ENCODE assay signal across 8 cellular contexts in genomic region chr1:157969693-157970485, GRCh38. TPM values are rescaled to one million over a fixed set of nuclear protein-coding genes. Genes with fewer than 3 reads are reported as not detected.
DNase-seq lines count a peak whose midpoint lies in the region; ATAC-seq and TF ChIP-seq lines count a peak whose summit lies in the region.

No MANE protein-coding gene starts in this region.

- peak overlapping the region; percentile 73 for H3K27ac ChIP-seq in colonic mucosa
- peak overlapping the region; percentile 99 for H3K27ac ChIP-seq in mesenchymal stem cell (ENCODE audit: low read length, poor library complexity, severe bottlenecking)

- H3K18ac ChIP-seq in mesenchymal stem cell (ENCODE audit: low read depth in 1 of 2, low read length in 2 of 2): no peak overlapping the region

- H3K79me1 ChIP-seq in mesenchymal stem cell (replicated peaks; ENCODE audit: low read length, poor library complexity, severe bottlenecking): peaks cover 4% of the 10 kb centered on the region

- H3K27me3 ChIP-seq in colonic mucosa (no peaks in the 10 kb centered on the region), mesenchymal stem cell (ENCODE audit: control insufficient read depth in 1 of 2, insufficient read depth in 1 of 2, low read length in 2 of 2) (no peaks in the 10 kb centered on the region)

- CTCF ChIA-PET in activated naive CD4-positive, alpha-beta T cell treated with anti-CD3 and anti-CD28 coated beads for 36 hours (lab: Charles Lee): interaction anchor here (0.8 to 3.5 kb wide), 9 partner anchors 10 to 164 kb away, joined by 3 to 29 read pairs (median 3); no protein-coding TSS in a partner anchor
- CTCF ChIA-PET in activated naive CD4-positive, alpha-beta T cell treated with anti-CD3 and anti-CD28 coated beads, Interleukin-2, amount 10 ng/mL, durations not matched to agents 7 days and 5 days (lab: Charles Lee): interaction anchor here (1.3 to 3.5 kb wide), 4 partner anchors 14 to 155 kb away, joined by 4 to 21 read pairs (median 9); no protein-coding TSS in a partner anchor

- H3K4ac ChIP-seq in mesenchymal stem cell (ENCODE audit: low read depth in 1 of 2, low read length in 2 of 2): no peak overlapping the region

- no peaks in the 10 kb centered on the region for H3K9me3 Mint-ChIP-seq in activated naive CD4-positive, alpha-beta T cell treated with anti-CD3 and anti-CD28 coated beads for 36 hours
- H3K9me3 Mint-ChIP-seq in activated naive CD4-positive, alpha-beta T cell treated with anti-CD3 and anti-CD28 coated beads, Interleukin-2, amount 10 ng/mL, durations not matched to agents 7 days and 5 days: no peaks in the 10 kb centered on the region

- no peak overlapping the region for H2BK120ac ChIP-seq in mesenchymal stem cell (ENCODE audit: low read depth, low read length)

- H3K4me1 Mint-ChIP-seq in activated naive CD4-positive, alpha-beta T cell treated with anti-CD3 and anti-CD28 coated beads for 36 hours (ENCODE audit: low read depth): no peaks in the 10 kb centered on the region
- no peaks in the 10 kb centered on the region for H3K4me1 Mint-ChIP-seq in activated naive CD4-positive, alpha-beta T cell treated with anti-CD3 and anti-CD28 coated beads, Interleukin-2, amount 10 ng/mL, durations not matched to agents 7 days and 5 days

- no peak overlapping the region for H3K23ac ChIP-seq in mesenchymal stem cell (ENCODE audit: low read length in 2 of 2)

- no peak overlapping the region for H2BK12ac ChIP-seq in mesenchymal stem cell (ENCODE audit: low read length in 2 of 2)

- H3K27me3 Mint-ChIP-seq in activated naive CD4-positive, alpha-beta T cell treated with anti-CD3 and anti-CD28 coated beads for 36 hours (ENCODE audit: low read depth): peaks cover 16% of the 10 kb centered on the region
- peaks cover 3% of the 10 kb centered on the region for H3K27me3 Mint-ChIP-seq in activated naive CD4-positive, alpha-beta T cell treated with anti-CD3 and anti-CD28 coated beads, Interleukin-2, amount 10 ng/mL, durations not matched to agents 7 days and 5 days

- H3K36me3 ChIP-seq in colonic mucosa: no peaks in the 10 kb centered on the region
- no peaks in the 10 kb centered on the region for H3K36me3 ChIP-seq in mesenchymal stem cell (ENCODE audit: control insufficient read depth in 1 of 2, insufficient read depth in 2 of 2, low read depth in 1 of 2, low read length in 2 of 2)

- H3K14ac ChIP-seq in mesenchymal stem cell (ENCODE audit: low read length in 2 of 2): no peak overlapping the region

- peak overlapping the region; percentile 76 for H2BK5ac ChIP-seq in mesenchymal stem cell (ENCODE audit: low read depth, low read length, poor library complexity, severe bottlenecking)

- no peaks in the 10 kb centered on the region for H3K36me3 Mint-ChIP-seq in activated naive CD4-positive, alpha-beta T cell treated with anti-CD3 and anti-CD28 coated beads for 36 hours (ENCODE audit: low read depth)
- no peaks in the 10 kb centered on the region for H3K36me3 Mint-ChIP-seq in activated naive CD4-positive, alpha-beta T cell treated with anti-CD3 and anti-CD28 coated beads, Interleukin-2, amount 10 ng/mL, durations not matched to agents 7 days and 5 days

- no peak overlapping the region for H4K8ac ChIP-seq in mesenchymal stem cell (ENCODE audit: low read length)

- peaks cover 12% of the 10 kb centered on the region for H3K4me1 ChIP-seq in colonic mucosa
- peaks cover 22% of the 10 kb centered on the region for H3K4me1 ChIP-seq in mesenchymal stem cell (ENCODE audit: control insufficient read depth, insufficient read depth, low read depth, low read length)

- 62% methylated on average over 3 of the region's 3 CpGs for WGBS in mesenchymal stem cell

- DNase-seq in activated naive CD4-positive, alpha-beta T cell treated with anti-CD3 and anti-CD28 coated beads for 36 hours: peak; percentile 14
- DNase-seq in activated naive CD4-positive, alpha-beta T cell treated with anti-CD3 and anti-CD28 coated beads, Interleukin-2, amount 10 ng/mL, durations not matched to agents 7 days and 5 days: no peak
- DNase-seq in NCI-H446 treated with DMSO at 0.1 percent for 48 hours (lab: John Stamatoyannopoulos, UW) (peak; percentile 44), colonic mucosa (peak; percentile 76), mesenchymal stem cell (peak; percentile 75)
- DNase-seq in central memory CD4-positive, alpha-beta T cell: no peak
- DNase-seq in NK-92 treated with Interleukin-12 subunit alpha and Interleukin-12 subunit beta, amount 100 ng/mL, for 24 hours (lab: John Stamatoyannopoulos, UW): no peak

- TF ChIP-seq CTCF in colonic mucosa (IDR thresholded peaks at IDR 0.05): peak; percentile 77

- H3K27ac Mint-ChIP-seq in activated naive CD4-positive, alpha-beta T cell treated with anti-CD3 and anti-CD28 coated beads for 36 hours: no peak overlapping the region
- H3K27ac Mint-ChIP-seq in activated naive CD4-positive, alpha-beta T cell treated with anti-CD3 and anti-CD28 coated beads, Interleukin-2, amount 10 ng/mL, durations not matched to agents 7 days and 5 days: no peak overlapping the region

- no peak overlapping the region for H3K4me3 Mint-ChIP-seq in activated naive CD4-positive, alpha-beta T cell treated with anti-CD3 and anti-CD28 coated beads for 36 hours
- no peak overlapping the region for H3K4me3 Mint-ChIP-seq in activated naive CD4-positive, alpha-beta T cell treated with anti-CD3 and anti-CD28 coated beads, Interleukin-2, amount 10 ng/mL, durations not matched to agents 7 days and 5 days

- no peak overlapping the region for H4K91ac ChIP-seq in mesenchymal stem cell (ENCODE audit: low read length)

- H2AFZ ChIP-seq in mesenchymal stem cell (ENCODE audit: low read depth, low read length): no peak overlapping the region

- peak overlapping the region; percentile 73 for H2AK5ac ChIP-seq in mesenchymal stem cell (ENCODE audit: low read length, severe bottlenecking)

- no peak overlapping the region for H2BK15ac ChIP-seq in mesenchymal stem cell (ENCODE audit: low read depth, poor library complexity, severe bottlenecking)

- H3K4me3 ChIP-seq in colonic mucosa (no peak overlapping the region), mesenchymal stem cell (ENCODE audit: insufficient read depth in 1 of 2, low read depth in 1 of 2, low read length in 2 of 2) (no peak overlapping the region)

- H3K9ac ChIP-seq in colonic mucosa (ENCODE audit: low read depth in 2 of 2, low read length in 2 of 2): no peak overlapping the region
- H3K9ac ChIP-seq in mesenchymal stem cell (ENCODE audit: low read length): peak overlapping the region; percentile 75

- no peak for ATAC-seq in GM19035 (IDR thresholded peaks at IDR 0.05; ENCODE audit: unreplicated experiment)

- H3K4me2 ChIP-seq in mesenchymal stem cell (ENCODE audit: low read length, poor library complexity, severe bottlenecking): no peak overlapping the region

- intact Hi-C loops in activated naive CD4-positive, alpha-beta T cell treated with anti-CD3 and anti-CD28 coated beads for 36 hours (cut with micrococcal nuclease): no loop called here
- intact Hi-C loops in colonic mucosa (cut with DNase I): no loop called here

- no peaks in the 10 kb centered on the region for H3K9me3 ChIP-seq in colonic mucosa
- peaks cover 6% of the 10 kb centered on the region for H3K9me3 ChIP-seq in mesenchymal stem cell (ENCODE audit: control insufficient read depth, low read length)

RNA-seq across cellular contexts. Expression of gene KIRREL1, which starts 23.6 kb away (rescaled TPM):
- under 1 TPM in 1 of 2 experiments, not detected in 1; 0.05 TPM for total RNA-seq in activated naive CD4-positive, alpha-beta T cell treated with anti-CD3 and anti-CD28 coated beads for 36 hours
- 10 to 100 TPM in 1 of 2 donors, 1 to 10 TPM in 1; 5.8 to 12.8 TPM for total RNA-seq in colonic mucosa
- polyA plus RNA-seq in mesenchymal stem cell (2013, experiment 1 of 2): 133 TPM
- 130 TPM for polyA plus RNA-seq in mesenchymal stem cell (2013, experiment 2 of 2)

Comparison
In these comparisons a context has a peak if more than half of its experiments do, and no peak if none do; other contexts are left out.
1. DNase-seq: peak in activated naive CD4-positive, alpha-beta T cell treated with anti-CD3 and anti-CD28 coated beads for 36 hours (single experiment), NCI-H446 treated with DMSO at 0.1 percent for 48 hours (single experiment), colonic mucosa (single experiment) and mesenchymal stem cell (single experiment); none in activated naive CD4-positive, alpha-beta T cell treated with anti-CD3 and anti-CD28 coated beads, Interleukin-2, amount 10 ng/mL, durations not matched to agents 7 days and 5 days (single experiment), central memory CD4-positive, alpha-beta T cell (single experiment) and NK-92 treated with Interleukin-12 subunit alpha and Interleukin-12 subunit beta, amount 100 ng/mL, for 24 hours (single experiment).
2. RNA of gene KIRREL1, which starts 23.6 kb away (total RNA-seq): 5.8 to 12.8 TPM in colonic mucosa; 0.05 TPM in activated naive CD4-positive, alpha-beta T cell treated with anti-CD3 and anti-CD28 coated beads for 36 hours; every median in the first group is over 4 times any median in the second.